In genomic region chr5:134226441-134227192, GRCh38 we compare ENCODE assay signal across 8 cellular contexts. TPM values are rescaled to one million over a fixed set of nuclear protein-coding genes. Genes with fewer than 3 reads are reported as not detected.
A peak's percentile ranks its signal among the peaks of the same experiment; 100 is the strongest.
DNase-seq lines count a peak whose midpoint lies in the region; ATAC-seq and TF ChIP-seq lines count a peak whose summit lies in the region.

No MANE protein-coding gene starts in this region.

- peak overlapping the region; percentile 97 for H3K27ac Mint-ChIP-seq in activated T-helper 1 cell treated with anti-CD3 and anti-CD28 coated beads, Interleukin-12 subunit alpha, Interleukin-12 subunit beta, Interleukin-2, Interleukin-4 antibody, amounts not matched to agents 30 ng/mL and 10 ng/mL and 1 ng/mL, durations not matched to agents 14 hours and 24 hours and 36 hours

- H3K4me1 ChIP-seq in IMR-90 (ENCODE audit: control insufficient read depth, insufficient read depth, low read length) (peaks cover 6% of the 10 kb centered on the region), foreskin keratinocyte (peaks cover 18% of the 10 kb centered on the region), parathyroid adenoma (peaks cover 18% of the 10 kb centered on the region)

- peak; percentile 7 for ATAC-seq in GM19372 (IDR thresholded peaks at IDR 0.05; ENCODE audit: low read depth, unreplicated experiment)
- ATAC-seq in IMR-90 (ENCODE audit: low read depth), result peak; percentile 0
- peak; percentile 69 for ATAC-seq in foreskin keratinocyte
- no peak for ATAC-seq in HG03571 (IDR thresholded peaks at IDR 0.05; ENCODE audit: unreplicated experiment)

- POLR2A ChIA-PET in BJ (lab: Charles Lee) (interaction anchor here (0.8 to 1.4 kb wide), 2 partner anchors 21 to 26 kb away, joined by 3 to 10 read pairs; no protein-coding TSS in a partner anchor), IMR-90 (lab: Charles Lee; ENCODE audit: unreplicated experiment) (interaction anchor here (0.6 to 1.5 kb wide), 3 partner anchors 19 to 46 kb away, joined by 3 to 13 read pairs (median 3); no protein-coding TSS in a partner anchor)

- TF ChIP-seq POLR2A in IMR-90 (IDR thresholded peaks at IDR 0.05; ENCODE audit: low read depth, low read length), result no peak

- H3K4me1 Mint-ChIP-seq in activated T-helper 1 cell treated with anti-CD3 and anti-CD28 coated beads, Interleukin-12 subunit alpha, Interleukin-12 subunit beta, Interleukin-2, Interleukin-4 antibody, amounts not matched to agents 30 ng/mL and 10 ng/mL and 1 ng/mL, durations not matched to agents 14 hours and 24 hours and 36 hours (ENCODE audit: low read depth), result peaks cover 45% of the 10 kb centered on the region

- 0% methylated on average over 10 of the region's 51 CpGs; no CpG with 5 or more reads in 1 of the 2 experiments for WGBS in IMR-90 (ENCODE audit: extremely low coverage in 2 of 2, insufficient read length in 1 of 2), 2 experiments

- H3K23ac ChIP-seq in IMR-90 (ENCODE audit: low read depth, low read length), result peak overlapping the region; percentile 88

- peak overlapping the region; percentile 77 for H4K5ac ChIP-seq in IMR-90 (ENCODE audit: low read depth, low read length)

- no peaks in the 10 kb centered on the region for H3K9me3 Mint-ChIP-seq in activated T-helper 1 cell treated with anti-CD3 and anti-CD28 coated beads, Interleukin-12 subunit alpha, Interleukin-12 subunit beta, Interleukin-2, Interleukin-4 antibody, amounts not matched to agents 30 ng/mL and 10 ng/mL and 1 ng/mL, durations not matched to agents 14 hours and 24 hours and 36 hours

- peak overlapping the region; percentile 76 for H2BK5ac ChIP-seq in IMR-90 (ENCODE audit: low read depth, low read length, poor library complexity, severe bottlenecking)

- peak overlapping the region; percentile 72 to 99 for H4K8ac ChIP-seq in IMR-90 (ENCODE audit: low read depth in 2 of 2, low read length in 2 of 2)

- H2AK5ac ChIP-seq in IMR-90 (ENCODE audit: low read depth, low read length), result peak overlapping the region; percentile 76

- peak overlapping the region; percentile 81 for H3K9ac ChIP-seq in IMR-90 (ENCODE audit: low read depth, low read length)
- H3K9ac ChIP-seq in parathyroid adenoma, result peak overlapping the region; percentile 94

- H3K36me3 ChIP-seq in BJ (ENCODE audit: control insufficient read depth, insufficient read depth, low read length), result no peaks in the 10 kb centered on the region
- H3K36me3 ChIP-seq in IMR-90 (ENCODE audit: control insufficient read depth, insufficient read depth, low read length), result no peaks in the 10 kb centered on the region
- H3K36me3 ChIP-seq in parathyroid adenoma (ENCODE audit: control insufficient read depth, insufficient read depth, low read length), result no peaks in the 10 kb centered on the region

- peak overlapping the region; percentile 99 for H3K4me3 ChIP-seq in BJ (ENCODE audit: low read depth, low read length)
- peak overlapping the region; percentile 58 for H3K4me3 ChIP-seq in IMR-90 (ENCODE audit: insufficient read depth, low read depth, low read length)
- peak overlapping the region; percentile 90 for H3K4me3 ChIP-seq in parathyroid adenoma (ENCODE audit: low read depth, low read length)

- in situ Hi-C loops in IMR-90 (cut with MboI; ENCODE audit: low sequenced_read_pairs), result no loop called here

- peak overlapping the region; percentile 62 for H2BK120ac ChIP-seq in IMR-90 (ENCODE audit: low read depth, low read length)

- H3K4ac ChIP-seq in IMR-90 (ENCODE audit: low read depth, low read length), result peak overlapping the region; percentile 98

- DNase-seq in BJ (ENCODE audit: low read depth) (no peak), IMR-90 (peak; percentile 54), foreskin keratinocyte (peak in 1 of 2 donors; percentile 18), GDM1 (lab: John Stamatoyannopoulos, UW) (no peak)
- no peak for DNase-seq in activated T-helper 1 cell treated with anti-CD3 and anti-CD28 coated beads, Interleukin-12 subunit alpha, Interleukin-12 subunit beta, Interleukin-2, Interleukin-4 antibody, amounts not matched to agents 30 ng/mL and 10 ng/mL and 1 ng/mL, durations not matched to agents 14 hours and 24 hours and 36 hours (ENCODE audit: low spot score)

- TF ChIP-seq CTCF in BJ (IDR thresholded peaks at IDR 0.05; ENCODE audit: insufficient read depth, low read depth, low read length) (no peak), IMR-90 (conservative IDR thresholded peaks at IDR 0.05; ENCODE audit: low read depth, low read length) (no peak), foreskin keratinocyte (conservative IDR thresholded peaks at IDR 0.05) (no peak), parathyroid adenoma (IDR thresholded peaks at IDR 0.05) (peak; percentile 10)

- peaks cover 30% of the 10 kb centered on the region for H3K79me2 ChIP-seq in parathyroid adenoma

- H2AK9ac ChIP-seq in IMR-90 (replicated peaks; ENCODE audit: low read depth, low read length, poor library complexity), result peak overlapping the region; percentile 68

- H3K4me2 ChIP-seq in IMR-90 (ENCODE audit: low read depth, low read length) (peak overlapping the region; percentile 79), parathyroid adenoma (ENCODE audit: low read length) (peak overlapping the region; percentile 98)

- peak overlapping the region; percentile 92 for H4K91ac ChIP-seq in IMR-90 (ENCODE audit: insufficient read depth, low read depth, low read length)

- H2BK15ac ChIP-seq in IMR-90 (ENCODE audit: low read depth, low read length), result no peak overlapping the region

- intact Hi-C loops in IMR-90 (cut with micrococcal nuclease), result no loop called here
- intact Hi-C loops in activated T-helper 1 cell treated with anti-CD3 and anti-CD28 coated beads, Interleukin-12 subunit alpha, Interleukin-12 subunit beta, Interleukin-2, Interleukin-4 antibody, amounts not matched to agents 30 ng/mL and 10 ng/mL and 1 ng/mL, durations not matched to agents 14 hours and 24 hours and 36 hours (cut with micrococcal nuclease), result loop anchor here (1.0 to 10.0 kb wide), 19 partner anchors 42 to 1734 kb away; partner anchors contain the start of genes AFF4, C5orf15, CAMLG and DDX46

- CTCF ChIA-PET in BJ (lab: Yijun Ruan, JAX) (interaction anchor here (0.6 to 1.5 kb wide), 4 partner anchors 16 to 43 kb away, joined by 3 to 4 read pairs (median 3); no protein-coding TSS in a partner anchor), IMR-90 (lab: Yijun Ruan, JAX) (interaction anchor here (0.8 to 0.9 kb wide), 2 partner anchors 20 to 49 kb away, joined by 3 read pairs; no protein-coding TSS in a partner anchor)

- peaks cover 11 to 19% of the 10 kb centered on the region in 2 experiments; a peak in 3 of 4 replicates for H3K79me1 ChIP-seq in IMR-90 (ENCODE audit: low read depth in 1 of 2, low read length in 2 of 2)

- H2AFZ ChIP-seq in IMR-90 (replicated peaks; ENCODE audit: low read length, poor library complexity) (peak overlapping the region; percentile 99), parathyroid adenoma (peak overlapping the region; percentile 93)

- TF ChIP-seq RAD21 in IMR-90 (IDR thresholded peaks at IDR 0.05; ENCODE audit: low read length), result no peak; the same call in 1 of the 2 replicates

- H3K18ac ChIP-seq in IMR-90 (ENCODE audit: low read depth, low read length), result peak overlapping the region; percentile 40; the same call in 1 of the 2 replicates

- H3K56ac ChIP-seq in IMR-90 (ENCODE audit: extremely low read depth, insufficient read depth, low read length), result peak overlapping the region; percentile 70

- H3K27me3 Mint-ChIP-seq in activated T-helper 1 cell treated with anti-CD3 and anti-CD28 coated beads, Interleukin-12 subunit alpha, Interleukin-12 subunit beta, Interleukin-2, Interleukin-4 antibody, amounts not matched to agents 30 ng/mL and 10 ng/mL and 1 ng/mL, durations not matched to agents 14 hours and 24 hours and 36 hours (ENCODE audit: insufficient read depth), result no peaks in the 10 kb centered on the region

- no peaks in the 10 kb centered on the region for H3K9me3 ChIP-seq in IMR-90 (ENCODE audit: control insufficient read depth, insufficient read depth, low read length)
- no peaks in the 10 kb centered on the region for H3K9me3 ChIP-seq in parathyroid adenoma (ENCODE audit: control insufficient read depth, low read length)

- H4K20me1 ChIP-seq in IMR-90 (ENCODE audit: insufficient read depth, low read length), result peaks cover 42% of the 10 kb centered on the region

- peak overlapping the region; percentile 94 for H3K4me3 Mint-ChIP-seq in activated T-helper 1 cell treated with anti-CD3 and anti-CD28 coated beads, Interleukin-12 subunit alpha, Interleukin-12 subunit beta, Interleukin-2, Interleukin-4 antibody, amounts not matched to agents 30 ng/mL and 10 ng/mL and 1 ng/mL, durations not matched to agents 14 hours and 24 hours and 36 hours

- H3K27me3 ChIP-seq in BJ (ENCODE audit: control insufficient read depth, insufficient read depth, low read length) (no peaks in the 10 kb centered on the region), IMR-90 (ENCODE audit: control insufficient read depth, insufficient read depth, low read length) (no peaks in the 10 kb centered on the region), foreskin keratinocyte (no peaks in the 10 kb centered on the region), parathyroid adenoma (ENCODE audit: control insufficient read depth, insufficient read depth, low read length) (no peaks in the 10 kb centered on the region)

- H3K36me3 Mint-ChIP-seq in activated T-helper 1 cell treated with anti-CD3 and anti-CD28 coated beads, Interleukin-12 subunit alpha, Interleukin-12 subunit beta, Interleukin-2, Interleukin-4 antibody, amounts not matched to agents 30 ng/mL and 10 ng/mL and 1 ng/mL, durations not matched to agents 14 hours and 24 hours and 36 hours (ENCODE audit: low read depth), result peaks cover 24% of the 10 kb centered on the region

- peak overlapping the region; percentile 94 for H3K14ac ChIP-seq in IMR-90 (replicated peaks; ENCODE audit: low read depth, low read length)

- H3K27ac ChIP-seq in IMR-90 (ENCODE audit: insufficient read depth, low read length) (peak overlapping the region; percentile 82), foreskin keratinocyte (peak overlapping the region; percentile 75), parathyroid adenoma (peak overlapping the region; percentile 99)

- no peaks in the 10 kb centered on the region for H3K9me1 ChIP-seq in IMR-90 (ENCODE audit: insufficient read depth, low read length)

- no peak overlapping the region for H2BK20ac ChIP-seq in IMR-90 (ENCODE audit: low read depth, low read length)

- BruUV-seq in IMR-90 (replicated peaks; lab: Mats Ljungman, UMichigan), result TSS peak; percentile 67

- dilution Hi-C loops in IMR-90 (cut with HindIII; ENCODE audit: low sequenced_read_pairs, unreplicated experiment), result no loop called here

RNA-seq across cellular contexts. Expression of gene PPP2CA, which starts 0.7 kb away (rescaled TPM):
- 77.1 and 121 TPM in 2 replicates for polyA plus RNA-seq in BJ (2011; rRNA removed)
- polyA minus RNA-seq in BJ (2011; rRNA and poly(A)+ RNA removed), result 25.6 and 32.1 TPM in 2 replicates
- 70.6 and 191 TPM in 2 replicates for total RNA-seq in IMR-90 (2012; rRNA removed)
- 53.9 and 73.6 TPM in 2 replicates for polyA plus RNA-seq in IMR-90 (2012; rRNA removed)
- 132 and 188 TPM in 2 replicates for polyA plus RNA-seq in IMR-90 (2012; cell fraction: cytosol; rRNA removed)
- 79.4 and 83.1 TPM in 2 replicates for polyA plus RNA-seq in IMR-90 (2012; cell fraction: nucleus; rRNA removed; ENCODE audit: low replicate concordance)
- 181 and 183 TPM in 2 replicates for total RNA-seq in activated T-helper 1 cell treated with anti-CD3 and anti-CD28 coated beads, Interleukin-12 subunit alpha, Interleukin-12 subunit beta, Interleukin-2, Interleukin-4 antibody, amounts not matched to agents 30 ng/mL and 10 ng/mL and 1 ng/mL, durations not matched to agents 14 hours and 24 hours and 36 hours
- 141 and 149 TPM in 2 replicates for total RNA-seq in foreskin keratinocyte
- 89.8 and 114 TPM in 2 replicates for polyA plus RNA-seq in foreskin keratinocyte

RNA-seq across cellular contexts. Expression of gene SKP1, which starts 49.9 kb away (rescaled TPM):
- 183 and 496 TPM in 2 replicates for polyA plus RNA-seq in BJ (2011; rRNA removed)
- polyA minus RNA-seq in BJ (2011; rRNA and poly(A)+ RNA removed), result 61.2 and 62.3 TPM in 2 replicates
- 206 and 360 TPM in 2 replicates for total RNA-seq in IMR-90 (2012; rRNA removed)
- polyA plus RNA-seq in IMR-90 (2012; rRNA removed), result 512 and 618 TPM in 2 replicates
- 90.2 and 168 TPM in 2 replicates for polyA plus RNA-seq in IMR-90 (2012; cell fraction: cytosol; rRNA removed)
- polyA plus RNA-seq in IMR-90 (2012; cell fraction: nucleus; rRNA removed; ENCODE audit: low replicate concordance), result 18.3 and 186 TPM in 2 replicates
- total RNA-seq in activated T-helper 1 cell treated with anti-CD3 and anti-CD28 coated beads, Interleukin-12 subunit alpha, Interleukin-12 subunit beta, Interleukin-2, Interleukin-4 antibody, amounts not matched to agents 30 ng/mL and 10 ng/mL and 1 ng/mL, durations not matched to agents 14 hours and 24 hours and 36 hours, result 259 and 265 TPM in 2 replicates
- 413 and 426 TPM in 2 replicates for total RNA-seq in foreskin keratinocyte
- polyA plus RNA-seq in foreskin keratinocyte, result 510 and 553 TPM in 2 replicates
